Comparison of ENCODE assay signal across 8 cellular contexts in genomic region chr1:155273134-155273982, GRCh38. TPM values are rescaled to one million over a fixed set of nuclear protein-coding genes. Genes with fewer than 3 reads are reported as not detected.
DNase-seq lines count a peak whose midpoint lies in the region; ATAC-seq and TF ChIP-seq lines count a peak whose summit lies in the region.

Gene CLK2, minus strand, starts transcription at chr1:155273504. Its CDS starts 2,527 bp downstream, at chr1:155270977.

- H3K36me3 ChIP-seq in kidney epithelial cell (ENCODE audit: control insufficient read depth, insufficient read depth, low read length), result peaks cover 5% of the 10 kb centered on the region

- H3K4me3 ChIP-seq in kidney epithelial cell (ENCODE audit: low read depth, low read length), result peak within 1 kb of the TSS; percentile 72

- ATAC-seq in HG03442 (IDR thresholded peaks at IDR 0.05; ENCODE audit: unreplicated experiment), result peak; percentile 76

- no peak for TF ChIP-seq CTCF in kidney epithelial cell (IDR thresholded peaks at IDR 0.05; ENCODE audit: insufficient read depth, low read length, poor library complexity, severe bottlenecking)

- H3K27me3 ChIP-seq in kidney epithelial cell (ENCODE audit: control insufficient read depth, insufficient read depth, low read length), result no peaks in the 10 kb centered on the region

- DNase-seq in AML-193 (lab: John Stamatoyannopoulos, UW) (peak; percentile 87 to 89), GM19238 (ENCODE audit: insufficient read length, low spot score) (peak; percentile 97), NCI-H524 (lab: John Stamatoyannopoulos, UW) (peak; percentile 92 to 95), cerebellum (ENCODE audit: low spot score) (peak; percentile 95), kidney epithelial cell (ENCODE audit: low read depth) (peak; percentile 76)
- DNase-seq in activated CD4-positive, alpha-beta T cell treated with anti-CD3 and anti-CD28 coated beads for 24 hours (ENCODE audit: low read depth in 2 of 2), result peak; percentile 95 to 97
- DNase-seq in stimulated activated CD4-positive, alpha-beta T cell treated with anti-CD3 and anti-CD28 coated beads, Interleukin-15, amount 100 ng/mL, for 48 hours (ENCODE audit: low read depth in 2 of 2), result peak; percentile 94 to 98

RNA-seq across cellular contexts. Expression of gene CLK2, which starts in this region (rescaled TPM):
- 33.5 TPM for total RNA-seq in cerebellum
- total RNA-seq in kidney epithelial cell, result 21.7 and 24.2 TPM in 2 replicates

Comparison
In these comparisons a context has a peak if more than half of its experiments do, and no peak if none do; other contexts are left out.
1. Peak in every context shown above with its lines: DNase-seq, ATAC-seq and H3K4me3 ChIP-seq.